In genomic region chr1:53259932-53260331, GRCh38 we compare ENCODE assay signal across 20 cellular contexts. TPM values are rescaled to one million over a fixed set of nuclear protein-coding genes. Genes with fewer than 3 reads are reported as not detected.
DNase-seq lines count a peak whose midpoint lies in the region; ATAC-seq and TF ChIP-seq lines count a peak whose summit lies in the region.
"Had no signal": no experiment of that assay in that cellular context is flagged by ENCODE, and none has a peak within 500 bp of the region (broad histone marks: within the 10 kb centered on the region; RNA-seq: fewer than 3 reads in every experiment).

No MANE protein-coding gene starts in this region.

- H3K27ac Mint-ChIP-seq in T-helper 17 cell, result peak overlapping the region; percentile 11
- H3K27ac Mint-ChIP-seq in activated CD4-positive, alpha-beta memory T cell treated with anti-CD3 and anti-CD28 coated beads, Interleukin-2, amount 10 ng/mL, durations not matched to agents 7 days and 5 days, result no peak overlapping the region
- H3K27ac Mint-ChIP-seq: activated naive CD8-positive, alpha-beta T cell treated with anti-CD3 and anti-CD28 coated beads, Interleukin-2, amount 10 ng/mL, durations not matched to agents 7 days and 5 days; CD4-positive, alpha-beta T cell had no signal

- no peak for TF ChIP-seq CTCF in GM10248 (IDR thresholded peaks at IDR 0.05; ENCODE audit: control extremely low read depth, extremely low read depth, low read depth, missing control alignments)

- DNase-seq in T-helper 17 cell (no peak), HT-29 (ENCODE audit: low spot score) (no peak), GM10248 (ENCODE audit: extremely low spot score) (no peak)
- DNase-seq in activated CD4-positive, alpha-beta memory T cell treated with anti-CD3 and anti-CD28 coated beads, Interleukin-2, amount 10 ng/mL, durations not matched to agents 7 days and 5 days, result no peak
- DNase-seq in activated naive CD4-positive, alpha-beta T cell treated with Interleukin-2 at 50 U/mL for 16 hours, result no peak
- DNase-seq: ACHN; activated CD8-positive, alpha-beta T cell treated with anti-CD3 and anti-CD28 coated beads, Interleukin-2, amount 10 ng/mL, durations not matched to agents 7 days and 5 days; activated naive CD8-positive, alpha-beta T cell treated with anti-CD3 and anti-CD28 coated beads, Interleukin-2, amount 10 ng/mL, durations not matched to agents 7 days and 5 days; activated T-cell treated with anti-CD3 and anti-CD28 coated beads, Interleukin-2, amount 50 U/mL, for 48 hours; CD4-positive, alpha-beta T cell; DMS53; gastrocnemius medialis; NCI-H187; NCI-H446; Right ventricle myocardium superior; stimulated activated naive CD8-positive, alpha-beta T cell treated with anti-CD3 and anti-CD28 coated beads, Interleukin-15, amount 100 ng/mL, for 72 hours; T-helper 1 cell had no signal

- POLR2A ChIA-PET in activated CD4-positive, alpha-beta memory T cell treated with anti-CD3 and anti-CD28 coated beads, Interleukin-2, amount 10 ng/mL, durations not matched to agents 7 days and 5 days (lab: Charles Lee), result no interaction called here
- POLR2A ChIA-PET in GM10248 (lab: Yijun Ruan, JAX), result no interaction called here

- no peaks in the 10 kb centered on the region for H3K27me3 Mint-ChIP-seq in T-helper 17 cell
- no peaks in the 10 kb centered on the region for H3K27me3 Mint-ChIP-seq in activated CD4-positive, alpha-beta memory T cell treated with anti-CD3 and anti-CD28 coated beads, Interleukin-2, amount 10 ng/mL, durations not matched to agents 7 days and 5 days
- H3K27me3 Mint-ChIP-seq: activated naive CD8-positive, alpha-beta T cell treated with anti-CD3 and anti-CD28 coated beads, Interleukin-2, amount 10 ng/mL, durations not matched to agents 7 days and 5 days; CD4-positive, alpha-beta T cell; stimulated activated naive CD8-positive, alpha-beta T cell treated with anti-CD3 and anti-CD28 coated beads, Interleukin-15, amount 100 ng/mL, for 72 hours had no signal

- H3K36me3 Mint-ChIP-seq in T-helper 17 cell (ENCODE audit: low read depth), result peaks cover 13% of the 10 kb centered on the region
- H3K36me3 Mint-ChIP-seq in activated CD4-positive, alpha-beta memory T cell treated with anti-CD3 and anti-CD28 coated beads, Interleukin-2, amount 10 ng/mL, durations not matched to agents 7 days and 5 days (ENCODE audit: low read depth), result peaks cover 83% of the 10 kb centered on the region

- ATAC-seq in GM18498 (IDR thresholded peaks at IDR 0.05; ENCODE audit: unreplicated experiment) (peak; percentile 53), GM21447 (IDR thresholded peaks at IDR 0.05; ENCODE audit: unreplicated experiment) (peak; percentile 68), HG02981 (IDR thresholded peaks at IDR 0.05; ENCODE audit: unreplicated experiment) (peak; percentile 76), T-helper 17 cell (no peak)
- ATAC-seq: activated CD8-positive, alpha-beta T cell treated with anti-CD3 and anti-CD28 coated beads, Interleukin-2, amount 10 ng/mL, durations not matched to agents 7 days and 5 days; gastrocnemius medialis; stimulated activated naive CD8-positive, alpha-beta T cell treated with anti-CD3 and anti-CD28 coated beads, Interleukin-15, amount 100 ng/mL, for 72 hours had no signal

- no peaks in the 10 kb centered on the region for H3K4me1 Mint-ChIP-seq in T-helper 17 cell
- H3K4me1 Mint-ChIP-seq in activated CD4-positive, alpha-beta memory T cell treated with anti-CD3 and anti-CD28 coated beads, Interleukin-2, amount 10 ng/mL, durations not matched to agents 7 days and 5 days, result no peaks in the 10 kb centered on the region
- H3K4me1 Mint-ChIP-seq: activated naive CD8-positive, alpha-beta T cell treated with anti-CD3 and anti-CD28 coated beads, Interleukin-2, amount 10 ng/mL, durations not matched to agents 7 days and 5 days; stimulated activated naive CD8-positive, alpha-beta T cell treated with anti-CD3 and anti-CD28 coated beads, Interleukin-15, amount 100 ng/mL, for 72 hours had no signal

- H3K9me3 Mint-ChIP-seq in activated CD4-positive, alpha-beta memory T cell treated with anti-CD3 and anti-CD28 coated beads, Interleukin-2, amount 10 ng/mL, durations not matched to agents 7 days and 5 days, result no peaks in the 10 kb centered on the region
- H3K9me3 Mint-ChIP-seq: activated naive CD8-positive, alpha-beta T cell treated with anti-CD3 and anti-CD28 coated beads, Interleukin-2, amount 10 ng/mL, durations not matched to agents 7 days and 5 days; CD4-positive, alpha-beta T cell; stimulated activated naive CD8-positive, alpha-beta T cell treated with anti-CD3 and anti-CD28 coated beads, Interleukin-15, amount 100 ng/mL, for 72 hours had no signal

- H3K4me3 Mint-ChIP-seq in T-helper 17 cell, result peak overlapping the region; percentile 7
- H3K4me3 Mint-ChIP-seq in activated CD4-positive, alpha-beta memory T cell treated with anti-CD3 and anti-CD28 coated beads, Interleukin-2, amount 10 ng/mL, durations not matched to agents 7 days and 5 days, result no peak overlapping the region
- H3K4me3 Mint-ChIP-seq: activated CD8-positive, alpha-beta T cell treated with anti-CD3 and anti-CD28 coated beads, Interleukin-2, amount 10 ng/mL, durations not matched to agents 7 days and 5 days; activated naive CD8-positive, alpha-beta T cell treated with anti-CD3 and anti-CD28 coated beads, Interleukin-2, amount 10 ng/mL, durations not matched to agents 7 days and 5 days; CD4-positive, alpha-beta T cell; stimulated activated naive CD8-positive, alpha-beta T cell treated with anti-CD3 and anti-CD28 coated beads, Interleukin-15, amount 100 ng/mL, for 72 hours had no signal

- H3K9me3 ChIP-seq in T-helper 17 cell (ENCODE audit: control insufficient read depth, low read length, poor library complexity, severe bottlenecking), result no peaks in the 10 kb centered on the region
- H3K9me3 ChIP-seq: gastrocnemius medialis had no signal

- CTCF ChIA-PET in activated CD4-positive, alpha-beta memory T cell treated with anti-CD3 and anti-CD28 coated beads, Interleukin-2, amount 10 ng/mL, durations not matched to agents 7 days and 5 days (lab: Charles Lee), result interaction anchor here (1.1 kb wide), 1 partner anchor 133 kb away, joined by 3 read pairs; no protein-coding TSS in a partner anchor
- CTCF ChIA-PET in GM10248 (lab: Yijun Ruan, JAX), result interaction anchor here (1.0 to 10.6 kb wide), 4 partner anchors 11 to 134 kb away, joined by 4 to 79 read pairs (median 6); no protein-coding TSS in a partner anchor

RNA-seq across cellular contexts. Expression of gene MAGOH, which starts 21.6 kb away (rescaled TPM):
- total RNA-seq in T-helper 17 cell, result 10 to 100 TPM; 49.3 to 57.6 TPM
- total RNA-seq in activated CD4-positive, alpha-beta memory T cell treated with anti-CD3 and anti-CD28 coated beads, Interleukin-2, amount 10 ng/mL, durations not matched to agents 7 days and 5 days, result 10 to 100 TPM; 65.3 to 65.9 TPM
- total RNA-seq in HT-29 (2014; rRNA removed; shearing (Covaris generic)), result 42.5 and 44.1 TPM in 2 replicates

RNA-seq across cellular contexts. Expression of gene CZIB, which starts 39.5 kb away (rescaled TPM):
- 10 to 100 TPM; 28.7 to 38.6 TPM for total RNA-seq in T-helper 17 cell
- 10 to 100 TPM; 38.2 to 41.3 TPM for total RNA-seq in activated CD4-positive, alpha-beta memory T cell treated with anti-CD3 and anti-CD28 coated beads, Interleukin-2, amount 10 ng/mL, durations not matched to agents 7 days and 5 days
- 34.4 and 39.1 TPM in 2 replicates for total RNA-seq in HT-29 (2014; rRNA removed; shearing (Covaris generic))
